ENCODE assay signal across 8 cellular contexts in genomic region chr7:75358671-75359541, GRCh38. TPM values are rescaled to one million over a fixed set of nuclear protein-coding genes. Genes with fewer than 3 reads are reported as not detected.
DNase-seq lines count a peak whose midpoint lies in the region; ATAC-seq, FAIRE-seq and TF ChIP-seq lines count a peak whose summit lies in the region.
"Not testable (repeated sequence)": the region's sequence is repeated elsewhere in the genome, so short reads cannot be mapped to it uniquely, and the experiment has no call there.

No MANE protein-coding gene starts in this region.

- H2AFZ ChIP-seq in HepG2 (ENCODE audit: low read length), result not testable (repeated sequence)

- ATAC-seq in GM19397 (IDR thresholded peaks at IDR 0.05; ENCODE audit: unreplicated experiment) (peak; percentile 61), HG03039 (IDR thresholded peaks at IDR 0.05; ENCODE audit: unreplicated experiment) (peak; percentile 60), RWPE2 (ENCODE audit: low read depth) (peak; percentile 90), HepG2 (peak; percentile 95)

- POLR2A ChIA-PET in AG04449 (lab: Yijun Ruan, JAX); HepG2 (lab: Yijun Ruan, JAX): not testable (repeated sequence)

- not testable (repeated sequence) for H3K79me2 ChIP-seq in HepG2 (ENCODE audit: insufficient read depth, low read length)

- TF ChIP-seq POLR2A in HepG2 (IDR thresholded peaks at IDR 0.05; ENCODE audit: insufficient read depth in 1 of 2, low read depth in 2 of 2, low read length in 2 of 2), result not testable (repeated sequence)

- intact Hi-C loops in HepG2 (cut with micrococcal nuclease; ENCODE audit: unreplicated experiment), result not testable (repeated sequence)

- H3K9me3 ChIP-seq in RWPE2 (ENCODE audit: severe bottlenecking); HepG2 (ENCODE audit: low read length): not testable (repeated sequence)

- not testable (repeated sequence) for DNase-seq in AG04449 (ENCODE audit: low read depth, low spot score); RWPE2 (ENCODE audit: low spot score); HepG2 (ENCODE audit: low spot score)
- peak; percentile 62 to 67 for DNase-seq in activated T-cell treated with anti-CD3 and anti-CD28 coated beads, Interleukin-2, amount 50 U/mL, for 48 hours
- peak; percentile 17 for DNase-seq in ecto neural progenitor cell (ENCODE audit: low spot score)
- peak; percentile 2 to 26 (median 15) for DNase-seq in stimulated activated CD4-positive, alpha-beta T cell treated with anti-CD3 and anti-CD28 coated beads, Interleukin-12 subunit alpha, Interleukin-12 subunit beta, amount 100 ng/mL, for 48 hours (ENCODE audit: low read depth in 2 of 3, low spot score in 1 of 3)

- not testable (repeated sequence) for H3K36me3 ChIP-seq in RWPE2 (ENCODE audit: low read depth); HepG2 (replicated peaks in 1 of 2; ENCODE audit: control insufficient read depth in 1 of 2, insufficient read depth in 2 of 2, low read length in 2 of 2)

- not testable (repeated sequence) for FAIRE-seq in HepG2 (lab: Jason Lieb, UNC)

- TF ChIP-seq RAD21 in HepG2 (CRISPR knock-in tag; IDR thresholded peaks at IDR 0.05), result not testable (repeated sequence)

- CTCF ChIA-PET in AG04449 (lab: Yijun Ruan, JAX); HepG2 (lab: Yijun Ruan, JAX; ENCODE audit: low intra/inter-chr PET ratio, low total read pairs): not testable (repeated sequence)

- not testable (repeated sequence) for H3K4me1 ChIP-seq in RWPE2 (ENCODE audit: insufficient read depth, poor library complexity, severe bottlenecking); HepG2 (ENCODE audit: insufficient read depth, low read length)

- not testable (repeated sequence) for TF ChIP-seq CTCF in AG04449 (IDR thresholded peaks at IDR 0.05; ENCODE audit: insufficient read depth, low read length, missing control alignments); RWPE2 (IDR thresholded peaks at IDR 0.05; ENCODE audit: poor library complexity, severe bottlenecking); HepG2 (CRISPR knock-in tag; IDR thresholded peaks at IDR 0.05)

- H3K9ac ChIP-seq in HepG2 (ENCODE audit: insufficient read depth, low read depth, low read length), result not testable (repeated sequence)

- H3K4me3 ChIP-seq in AG04449 (ENCODE audit: low read depth, low read length) (peak overlapping the region; percentile 60), HepG2 (replicated peaks in 1 of 3; ENCODE audit: insufficient read depth in 1 of 3, low read depth in 2 of 3, low read length in 3 of 3) (peak overlapping the region in 1 of 3 experiments; percentile 23; a peak in 1 of 6 replicates)
- H3K4me3 ChIP-seq in RWPE2 (ENCODE audit: severe bottlenecking), result not testable (repeated sequence)

- TF ChIP-seq EP300 in HepG2 (IDR thresholded peaks at IDR 0.05; ENCODE audit: low read depth in 2 of 2, low read length in 2 of 2); HepG2 (CRISPR knock-in tag; IDR thresholded peaks at IDR 0.05; ENCODE audit: borderline replicate concordance): not testable (repeated sequence)

- not testable (repeated sequence) for BruUV-seq in HepG2 (replicated peaks; lab: Mats Ljungman, UMichigan)

- in situ Hi-C loops in HepG2 (cut with HindIII; ENCODE audit: extremely low pct_ligation_motif_present, low pct_unique_long_range_greater_than_20kb), result not testable (repeated sequence)

- not testable (repeated sequence) for H3K4me2 ChIP-seq in HepG2 (ENCODE audit: low read depth, low read length)

- not testable (repeated sequence) for H4K20me1 ChIP-seq in HepG2 (ENCODE audit: insufficient read depth, low read length)

- WGBS in HepG2 (ENCODE audit: low lambda C conversion rate), result no CpG with 5 or more reads among the region's 70 CpGs

- not testable (repeated sequence) for H3K27me3 ChIP-seq in RWPE2 (ENCODE audit: insufficient read depth, poor library complexity, severe bottlenecking); HepG2 (ENCODE audit: control insufficient read depth in 1 of 2, insufficient read depth in 2 of 2, low read length in 2 of 2)

- H3K27ac ChIP-seq in RWPE2 (ENCODE audit: poor library complexity, severe bottlenecking); HepG2 (ENCODE audit: extremely low read length, insufficient read depth, low read length): not testable (repeated sequence)

RNA-seq across cellular contexts. Expression of gene TRIM73, which starts 36.5 kb away (rescaled TPM):
- total RNA-seq in HepG2 (2016; rRNA removed; fragmentation: Illumina TruSeq; extraction: Trizol), result 4.5 and 5.7 TPM in 2 replicates
- total RNA-seq in HepG2 (2016; cell fraction: cytosol; rRNA removed; fragmentation: Illumina TruSeq; extraction: Trizol; ENCODE audit: low read depth), result 3.0 and 3.9 TPM in 2 replicates
- total RNA-seq in HepG2 (2016; cell fraction: insoluble cytoplasmic fraction; rRNA removed; fragmentation: Illumina TruSeq; extraction: Trizol), result 4.3 and 4.7 TPM in 2 replicates
- 2.4 and 4.4 TPM in 2 replicates for total RNA-seq in HepG2 (2016; cell fraction: membrane; rRNA removed; fragmentation: Illumina TruSeq; extraction: Trizol)
- total RNA-seq in HepG2 (2016; cell fraction: nucleus; rRNA removed; fragmentation: Illumina TruSeq; extraction: Trizol), result 5.0 and 5.3 TPM in 2 replicates
- polyA plus RNA-seq in HepG2 (2011; rRNA removed), result 1.5 and 3.1 TPM in 2 replicates
- 0.65 and 1.1 TPM in 2 replicates for polyA plus RNA-seq in HepG2 (2011; cell fraction: cytosol; rRNA removed)
- polyA plus RNA-seq in HepG2 (2011; cell fraction: nucleus; rRNA removed), result 41.6 and 42.4 TPM in 2 replicates
- polyA plus RNA-seq in HepG2 (2012), result 3.7 and 5.9 TPM in 2 replicates
- polyA plus RNA-seq in HepG2 (2016; cell fraction: cytosol; fragmentation: Illumina TruSeq; extraction: Trizol; ENCODE audit: low read depth), result 1.3 and 2.1 TPM in 2 replicates
- polyA plus RNA-seq in HepG2 (2016; cell fraction: insoluble cytoplasmic fraction; fragmentation: Illumina TruSeq; extraction: Trizol; ENCODE audit: low read depth), result 2.8 and 4.1 TPM in 2 replicates
- 1.6 TPM in 2 replicates for polyA plus RNA-seq in HepG2 (2016; cell fraction: membrane; fragmentation: Illumina TruSeq; extraction: Trizol; ENCODE audit: low read depth)
- 15.1 TPM in 2 replicates for polyA plus RNA-seq in HepG2 (2016; cell fraction: nucleus; fragmentation: Illumina TruSeq; extraction: Trizol; ENCODE audit: insufficient read depth, low read depth)
- polyA minus RNA-seq in HepG2 (2011; rRNA and poly(A)+ RNA removed; ENCODE audit: low replicate concordance), result 3.5 and 5.1 TPM in 2 replicates
- 0.20 and 1.4 TPM in 2 replicates for polyA minus RNA-seq in HepG2 (2011; cell fraction: cytosol; rRNA and poly(A)+ RNA removed)
- polyA minus RNA-seq in HepG2 (2011; cell fraction: nucleus; rRNA and poly(A)+ RNA removed), result 10.8 and 10.9 TPM in 2 replicates
